In genomic region chr6:87127737-87128136, GRCh38 we compare ENCODE assay signal across 1 cellular context.
TF ChIP-seq lines count a peak whose summit lies in the region.

No MANE protein-coding gene starts in this region.

TF ChIP-seq in HEK293T, 16 proteins besides CTCF, POLR2A, EP300 and RAD21 (continued from another document):
- peak; percentile 68; the same call in 1 of the 2 replicates for TF ChIP-seq PKNOX1 (IDR thresholded peaks at IDR 0.05)
TF ChIP-seq in HEK293T: peak in this region for 1.
